9 cellular contexts compared by ENCODE assay signal in the genomic region with DNA sequence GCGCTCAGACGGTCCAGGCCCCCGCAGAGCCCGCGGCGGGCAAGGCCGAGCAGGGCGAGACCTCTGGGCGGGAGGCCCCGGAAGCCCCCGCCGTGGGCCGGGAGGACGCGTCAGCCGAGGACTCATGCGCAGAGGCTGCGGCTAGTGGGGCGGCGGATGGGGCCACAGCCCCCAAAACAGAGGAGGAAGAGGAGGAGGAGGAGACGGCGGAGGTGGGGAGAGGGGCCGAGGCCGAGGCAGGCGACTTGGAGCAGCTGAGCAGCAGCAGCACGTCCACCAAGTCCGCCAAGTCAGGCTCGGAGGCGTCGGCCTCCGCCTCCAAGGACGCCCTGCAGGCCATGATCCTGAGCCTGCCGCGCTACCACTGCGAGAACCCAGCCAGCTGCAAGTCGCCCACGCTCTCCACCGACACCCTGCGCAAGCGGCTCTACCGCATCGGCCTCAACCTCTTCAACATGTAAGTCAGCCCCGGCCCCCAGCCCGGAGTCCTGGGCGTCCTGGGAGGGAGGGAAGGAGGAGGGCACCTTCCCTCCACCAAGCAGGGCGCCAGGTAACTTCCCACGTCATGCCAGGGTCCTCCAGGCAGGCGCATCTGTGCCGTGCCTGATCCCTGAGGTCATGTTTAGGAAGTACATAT.
DNase-seq lines count a peak whose midpoint lies in the region; ATAC-seq, FAIRE-seq and TF ChIP-seq lines count a peak whose summit lies in the region.
"Had no signal": no experiment of that assay in that cellular context is flagged by ENCODE, and none has a peak within 500 bp of the region (broad histone marks: within the 10 kb centered on the region; RNA-seq: fewer than 3 reads in every experiment).

No MANE protein-coding gene starts in this region.

- H3K4me1 Mint-ChIP-seq in T-helper 2 cell treated with Interferon-gamma antibody and Interleukin-4, amounts not matched to agents 5 μg/mL and 100 μg/mL, for 36 hours (ENCODE audit: low read depth), result peaks cover 3% of the 10 kb centered on the region
- no peaks in the 10 kb centered on the region for H3K4me1 Mint-ChIP-seq in memory B cell

- DNase-seq in T-helper 2 cell treated with Interferon-gamma antibody and Interleukin-4, amounts not matched to agents 5 μg/mL and 100 μg/mL, for 36 hours (ENCODE audit: low spot score), result peak; percentile 6
- DNase-seq in K562 (ENCODE audit: extremely low read depth in 1 of 4, low spot score in 3 of 4) (no peak), memory B cell (ENCODE audit: low spot score in 2 of 2) (no peak), kidney tubule cell (ENCODE audit: low spot score) (no peak), HuH-7 (ENCODE audit: low spot score) (no peak), NCI-H1694 treated with DMSO at 0.1 percent for 48 hours (lab: John Stamatoyannopoulos, UW) (no peak)
- peak; percentile 3 to 21 for DNase-seq in stimulated activated CD8-positive, alpha-beta memory T cell treated with anti-CD3 and anti-CD28 coated beads, Interleukin-7, amount 100 ng/mL, for 48 hours (ENCODE audit: extremely low read depth in 1 of 2, low read depth in 1 of 2)
- DNase-seq: NCI-H2081 treated with DMSO at 0.1 percent for 48 hours had no signal

- H2AFZ ChIP-seq in K562 (ENCODE audit: low read depth, low read length), result no peak overlapping the region

- no peaks in the 10 kb centered on the region for H3K36me3 ChIP-seq in K562 (ENCODE audit: control insufficient read depth, insufficient read depth, low read length)

- no peak for TF ChIP-seq EP300 in K562 (IDR thresholded peaks at IDR 0.05; ENCODE audit: low read length)

- H3K9me3 Mint-ChIP-seq in T-helper 2 cell treated with Interferon-gamma antibody and Interleukin-4, amounts not matched to agents 5 μg/mL and 100 μg/mL, for 36 hours, result no peaks in the 10 kb centered on the region
- H3K9me3 Mint-ChIP-seq in memory B cell, result no peaks in the 10 kb centered on the region

- BruUV-seq in K562 (replicated peaks; lab: Mats Ljungman, UMichigan), result no TSS peak

- H3K9me1 ChIP-seq in K562 (ENCODE audit: control insufficient read depth, insufficient read depth, low read length), result no peaks in the 10 kb centered on the region

- POLR2A ChIA-PET in K562 (lab: Yijun Ruan, JAX), result no interaction called here

- CTCF ChIA-PET in K562 (lab: Yijun Ruan, JAX; ENCODE audit: low intra/inter-chr PET ratio), result no interaction called here

- no peaks in the 10 kb centered on the region for H3K36me3 Mint-ChIP-seq in T-helper 2 cell treated with Interferon-gamma antibody and Interleukin-4, amounts not matched to agents 5 μg/mL and 100 μg/mL, for 36 hours (ENCODE audit: low read depth)
- no peaks in the 10 kb centered on the region for H3K36me3 Mint-ChIP-seq in memory B cell

- in situ Hi-C loops in K562 (cut with MboI), result no loop called here

- no peak for TF ChIP-seq CTCF in K562 (IDR thresholded peaks at IDR 0.05 in 2 of 3, conservative IDR thresholded peaks at IDR 0.05 in 1 of 3; ENCODE audit: insufficient read depth in 2 of 3, low read depth in 1 of 3, low read length in 3 of 3)

- H3K27me3 ChIP-seq in K562 (ENCODE audit: control insufficient read depth in 2 of 2, insufficient read depth in 2 of 2, low read length in 2 of 2), result peaks cover 13 to 62% of the 10 kb centered on the region in 2 experiments; a peak in 4 of 5 replicates

- H3K4me2 ChIP-seq in K562 (ENCODE audit: insufficient read depth, low read length), result no peak overlapping the region

- peak overlapping the region; percentile 43 for H3K4me3 Mint-ChIP-seq in T-helper 2 cell treated with Interferon-gamma antibody and Interleukin-4, amounts not matched to agents 5 μg/mL and 100 μg/mL, for 36 hours
- peak overlapping the region; percentile 47 for H3K4me3 Mint-ChIP-seq in memory B cell

- H3K9me3 ChIP-seq in K562 (replicated peaks; ENCODE audit: control insufficient read depth, insufficient read depth, low read depth, low read length), result no peaks in the 10 kb centered on the region

- no peak for TF ChIP-seq POLR2A in K562 (conservative IDR thresholded peaks at IDR 0.05)

- no peak overlapping the region for H3K27ac Mint-ChIP-seq in T-helper 2 cell treated with Interferon-gamma antibody and Interleukin-4, amounts not matched to agents 5 μg/mL and 100 μg/mL, for 36 hours
- H3K27ac Mint-ChIP-seq in memory B cell, result no peak overlapping the region

- H3K27me3 Mint-ChIP-seq in T-helper 2 cell treated with Interferon-gamma antibody and Interleukin-4, amounts not matched to agents 5 μg/mL and 100 μg/mL, for 36 hours (ENCODE audit: low read depth), result peaks cover 17% of the 10 kb centered on the region
- peaks cover 17% of the 10 kb centered on the region for H3K27me3 Mint-ChIP-seq in memory B cell

- H3K9ac ChIP-seq in K562 (ENCODE audit: insufficient read depth in 1 of 2, low read depth in 2 of 2, low read length in 2 of 2), result no peak overlapping the region

- WGBS in K562 (ENCODE audit: insufficient coverage, low coverage, missing lambda C conversion rate), result 29% methylated on average over 14 of the region's 49 CpGs

- no peaks in the 10 kb centered on the region for H4K20me1 ChIP-seq in K562 (replicated peaks; ENCODE audit: control insufficient read depth, insufficient read depth, low read length)

- no peak overlapping the region for H3K27ac ChIP-seq in K562 (ENCODE audit: extremely low read depth, low read depth, low read length)

- no peak for TF ChIP-seq RAD21 in K562 (CRISPR knock-in tag; conservative IDR thresholded peaks at IDR 0.05 in 1 of 2, IDR thresholded peaks at IDR 0.05 in 1 of 2)

- no peak for FAIRE-seq in K562 (lab: Jason Lieb, UNC)

- no peaks in the 10 kb centered on the region for H3K79me2 ChIP-seq in K562 (ENCODE audit: control insufficient read depth, insufficient read depth, low read length)

- intact Hi-C loops in K562 (cut with micrococcal nuclease), result no loop called here

- no peak overlapping the region for H3K4me3 ChIP-seq in K562

- peaks cover 0 to 12% of the 10 kb centered on the region in 2 experiments; a peak in 3 of 5 replicates for H3K4me1 ChIP-seq in K562 (replicated peaks in 1 of 2; ENCODE audit: control insufficient read depth in 2 of 2, insufficient read depth in 2 of 2, low read length in 2 of 2)

- ATAC-seq in K562 (no peak), memory B cell (ENCODE audit: low read depth) (no peak), HG03342 (IDR thresholded peaks at IDR 0.05; ENCODE audit: unreplicated experiment) (no peak)

TF ChIP-seq in K562, 482 proteins besides CTCF, POLR2A, EP300 and RAD21:
- TF ChIP-seq ZNF583 (CRISPR knock-in tag; IDR thresholded peaks at IDR 0.05), result no peak
- no peak for TF ChIP-seq MEF2A (IDR thresholded peaks at IDR 0.05; ENCODE audit: control insufficient read depth, low read depth, low read length)
- TF ChIP-seq, protein P1, sequence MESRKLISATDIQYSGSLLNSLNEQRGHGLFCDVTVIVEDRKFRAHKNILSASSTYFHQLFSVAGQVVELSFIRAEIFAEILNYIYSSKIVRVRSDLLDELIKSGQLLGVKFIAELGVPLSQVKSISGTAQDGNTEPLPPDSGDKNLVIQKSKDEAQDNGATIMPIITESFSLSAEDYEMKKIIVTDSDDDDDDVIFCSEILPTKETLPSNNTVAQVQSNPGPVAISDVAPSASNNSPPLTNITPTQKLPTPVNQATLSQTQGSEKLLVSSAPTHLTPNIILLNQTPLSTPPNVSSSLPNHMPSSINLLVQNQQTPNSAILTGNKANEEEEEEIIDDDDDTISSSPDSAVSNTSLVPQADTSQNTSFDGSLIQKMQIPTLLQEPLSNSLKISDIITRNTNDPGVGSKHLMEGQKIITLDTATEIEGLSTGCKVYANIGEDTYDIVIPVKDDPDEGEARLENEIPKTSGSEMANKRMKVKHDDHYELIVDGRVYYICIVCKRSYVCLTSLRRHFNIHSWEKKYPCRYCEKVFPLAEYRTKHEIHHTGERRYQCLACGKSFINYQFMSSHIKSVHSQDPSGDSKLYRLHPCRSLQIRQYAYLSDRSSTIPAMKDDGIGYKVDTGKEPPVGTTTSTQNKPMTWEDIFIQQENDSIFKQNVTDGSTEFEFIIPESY (CRISPR knock-in tag; IDR thresholded peaks at IDR 0.05), result peak; percentile 34; the same call in 1 of the 2 replicates
- TF ChIP-seq TFAM (CRISPR knock-in tag; conservative IDR thresholded peaks at IDR 0.05), result no peak
- TF ChIP-seq GATAD2B (IDR thresholded peaks at IDR 0.05; ENCODE audit: borderline replicate concordance), result no peak
- TF ChIP-seq, protein P2, sequence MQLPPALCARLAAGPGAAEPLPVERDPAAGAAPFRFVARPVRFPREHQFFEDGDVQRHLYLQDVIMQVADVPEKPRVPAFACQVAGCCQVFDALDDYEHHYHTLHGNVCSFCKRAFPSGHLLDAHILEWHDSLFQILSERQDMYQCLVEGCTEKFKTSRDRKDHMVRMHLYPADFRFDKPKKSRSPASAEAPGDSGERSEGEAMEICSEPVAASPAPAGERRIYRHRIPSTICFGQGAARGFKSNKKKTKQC (CRISPR knock-in tag; IDR thresholded peaks at IDR 0.05), result no peak
- no peak for TF ChIP-seq COPS2 (conservative IDR thresholded peaks at IDR 0.05)

Comparison
In these comparisons a context has a peak if more than half of its experiments do, and no peak if none do; other contexts are left out.
1. DNase-seq: peak in T-helper 2 cell treated with Interferon-gamma antibody and Interleukin-4, amounts not matched to agents 5 μg/mL and 100 μg/mL, for 36 hours (single experiment) and stimulated activated CD8-positive, alpha-beta memory T cell treated with anti-CD3 and anti-CD28 coated beads, Interleukin-7, amount 100 ng/mL, for 48 hours (2 of 2); none in K562 (0 of 4), memory B cell (0 of 2), kidney tubule cell (single experiment), HuH-7 (single experiment) and NCI-H1694 treated with DMSO at 0.1 percent for 48 hours (single experiment).